13 cellular contexts compared by ENCODE assay signal in genomic region chr4:4693258-4693657, GRCh38.
DNase-seq lines count a peak whose midpoint lies in the region; ATAC-seq, FAIRE-seq and TF ChIP-seq lines count a peak whose summit lies in the region.
"Had no signal": no experiment of that assay in that cellular context is flagged by ENCODE, and none has a peak within 500 bp of the region (broad histone marks: within the 10 kb centered on the region; RNA-seq: fewer than 3 reads in every experiment).

No MANE protein-coding gene starts in this region.

- ATAC-seq in GM21717 (IDR thresholded peaks at IDR 0.05; ENCODE audit: unreplicated experiment) (peak; percentile 54), foreskin keratinocyte (peak; percentile 13), HG03565 (IDR thresholded peaks at IDR 0.05; ENCODE audit: unreplicated experiment) (no peak)

- peak; percentile 63 for FAIRE-seq in GM18507 (lab: Jason Lieb, UNC)

- no peak overlapping the region for H3K4me3 ChIP-seq in MG63
- H3K4me3 ChIP-seq in lower leg skin (ENCODE audit: low read depth, poor library complexity, severe bottlenecking): no peak overlapping the region

- H3K27ac ChIP-seq in foreskin keratinocyte (no peak overlapping the region), caudate nucleus (ENCODE audit: low read depth, low read length) (no peak overlapping the region)

- H3K9me3 ChIP-seq in MG63: no peaks in the 10 kb centered on the region

- TF ChIP-seq CTCF in foreskin keratinocyte (conservative IDR thresholded peaks at IDR 0.05): no peak
- no peak for TF ChIP-seq CTCF in lower leg skin (IDR thresholded peaks at IDR 0.05)

- H3K27me3 ChIP-seq in MG63 (no peaks in the 10 kb centered on the region), foreskin keratinocyte (no peaks in the 10 kb centered on the region)

- no peaks in the 10 kb centered on the region for H3K4me1 ChIP-seq in foreskin keratinocyte

- WGBS in lower leg skin, 2 donors: 89 to 97% methylated on average over 3 of the region's 3 CpGs

- intact Hi-C loops in lower leg skin (cut with DNase I; ENCODE audit: low total_unique reads): no loop called here

- no peaks in the 10 kb centered on the region for H3K36me3 ChIP-seq in MG63

- no peak for TF ChIP-seq POLR2A in lower leg skin (IDR thresholded peaks at IDR 0.05)

- DNase-seq in GM18507 (ENCODE audit: extremely low spot score, insufficient read length, low read depth): no peak
- peak; percentile 17 for DNase-seq in MG63
- DNase-seq in foreskin keratinocyte: peak in 1 of 2 donors; percentile 17
- no peak for DNase-seq in effector CD8-positive, alpha-beta T cell (lab: John Stamatoyannopoulos, UW)
- no peak for DNase-seq in lower leg skin (ENCODE audit: low spot score in 2 of 2)
- no peak for DNase-seq in caudate nucleus (lab: John Stamatoyannopoulos, UW)
- DNase-seq: activated CD4-positive, alpha-beta T cell treated with anti-CD3 and anti-CD28 coated beads, Interleukin-2, amount 50 U/mL, for 4 hours; central memory CD4-positive, alpha-beta T cell; hippocampal formation; NCI-H1105 treated with DMSO at 0.1 percent for 48 hours; stimulated activated CD4-positive, alpha-beta T cell treated with anti-CD3 and anti-CD28 coated beads, Interleukin-4, amount 100 ng/mL, for 24 hours had no signal
